18 cellular contexts compared by ENCODE assay signal in genomic region chr16:75742424-75743047, GRCh38. TPM values are rescaled to one million over a fixed set of nuclear protein-coding genes. Genes with fewer than 3 reads are reported as not detected.
"Had no signal": no experiment of that assay in that cellular context is flagged by ENCODE, and none has a peak within 500 bp of the region (broad histone marks: within the 10 kb centered on the region; RNA-seq: fewer than 3 reads in every experiment).

No MANE protein-coding gene starts in this region.

- H3K27ac ChIP-seq: left ventricle myocardium inferior, sigmoid colon, transverse colon had no signal

- H3K27ac Mint-ChIP-seq: activated naive CD4-positive, alpha-beta T cell treated with anti-CD3 and anti-CD28 coated beads for 36 hours; activated T-helper 17 cell treated with anti-CD3 and anti-CD28 coated beads, Interleukin-2, amount 50 U/mL, for 72 hours; dendritic cell treated with granulocyte-macrophage colony-stimulating factor and Interleukin-4, amounts not matched to agents 40 ng/mL and 50 ng/mL, for 4 days; memory B cell; nephron had no signal

- DNase-seq: activated CD4-positive, alpha-beta T cell treated with anti-CD3 and anti-CD28 coated beads, Interleukin-2, amount 50 U/mL, for 1 hour; activated naive CD4-positive, alpha-beta T cell treated with anti-CD3 and anti-CD28 coated beads for 36 hours; activated T-cell treated with anti-CD3 and anti-CD28 coated beads for 4 hours; glutamatergic neuron; islet precursor cell; left ventricle myocardium inferior; sigmoid colon; stimulated activated CD4-positive, alpha-beta T cell treated with anti-CD3 and anti-CD28 coated beads, Interleukin-2, amount 100 ng/mL, for 24 hours; stimulated activated naive CD4-positive, alpha-beta T cell; substantia nigra; transverse colon had no signal

- H3K4me3 Mint-ChIP-seq: activated naive CD4-positive, alpha-beta T cell treated with anti-CD3 and anti-CD28 coated beads for 36 hours; activated T-helper 17 cell treated with anti-CD3 and anti-CD28 coated beads, Interleukin-2, amount 50 U/mL, for 72 hours; dendritic cell treated with granulocyte-macrophage colony-stimulating factor and Interleukin-4, amounts not matched to agents 40 ng/mL and 50 ng/mL, for 4 days; memory B cell; nephron had no signal

- ATAC-seq: activated T-helper 17 cell treated with anti-CD3 and anti-CD28 coated beads, Interleukin-2, amount 50 U/mL, for 72 hours had no signal

- H3K4me1 Mint-ChIP-seq: activated T-helper 17 cell treated with anti-CD3 and anti-CD28 coated beads, Interleukin-2, amount 50 U/mL, for 72 hours; memory B cell; nephron had no signal

- H3K4me1 ChIP-seq: left ventricle myocardium inferior, sigmoid colon, transverse colon had no signal

- H3K4me3 ChIP-seq: left ventricle myocardium inferior, sigmoid colon, transverse colon had no signal

- H3K27me3 ChIP-seq: sigmoid colon, transverse colon had no signal

RNA-seq across cellular contexts. Expression of gene CPHXL, which starts 16.2 kb away (rescaled TPM):
- total RNA-seq: activated CD8-positive, alpha-beta memory T cell treated with anti-CD3 and anti-CD28 coated beads for 36 hours; activated naive CD4-positive, alpha-beta T cell treated with anti-CD3 and anti-CD28 coated beads for 36 hours; activated T-helper 17 cell treated with anti-CD3 and anti-CD28 coated beads, Interleukin-2, amount 50 U/mL, for 72 hours; left ventricle myocardium inferior; osteocyte; pulmonary artery endothelial cell; sigmoid colon; transverse colon had no signal

RNA-seq across cellular contexts. Expression of gene DUXB, which starts 41.3 kb away (rescaled TPM):
- total RNA-seq: activated CD8-positive, alpha-beta memory T cell treated with anti-CD3 and anti-CD28 coated beads for 36 hours; activated naive CD4-positive, alpha-beta T cell treated with anti-CD3 and anti-CD28 coated beads for 36 hours; activated T-helper 17 cell treated with anti-CD3 and anti-CD28 coated beads, Interleukin-2, amount 50 U/mL, for 72 hours; left ventricle myocardium inferior; osteocyte; pulmonary artery endothelial cell; sigmoid colon; transverse colon had no signal
